30 cellular contexts compared by ENCODE assay signal in the genomic region with DNA sequence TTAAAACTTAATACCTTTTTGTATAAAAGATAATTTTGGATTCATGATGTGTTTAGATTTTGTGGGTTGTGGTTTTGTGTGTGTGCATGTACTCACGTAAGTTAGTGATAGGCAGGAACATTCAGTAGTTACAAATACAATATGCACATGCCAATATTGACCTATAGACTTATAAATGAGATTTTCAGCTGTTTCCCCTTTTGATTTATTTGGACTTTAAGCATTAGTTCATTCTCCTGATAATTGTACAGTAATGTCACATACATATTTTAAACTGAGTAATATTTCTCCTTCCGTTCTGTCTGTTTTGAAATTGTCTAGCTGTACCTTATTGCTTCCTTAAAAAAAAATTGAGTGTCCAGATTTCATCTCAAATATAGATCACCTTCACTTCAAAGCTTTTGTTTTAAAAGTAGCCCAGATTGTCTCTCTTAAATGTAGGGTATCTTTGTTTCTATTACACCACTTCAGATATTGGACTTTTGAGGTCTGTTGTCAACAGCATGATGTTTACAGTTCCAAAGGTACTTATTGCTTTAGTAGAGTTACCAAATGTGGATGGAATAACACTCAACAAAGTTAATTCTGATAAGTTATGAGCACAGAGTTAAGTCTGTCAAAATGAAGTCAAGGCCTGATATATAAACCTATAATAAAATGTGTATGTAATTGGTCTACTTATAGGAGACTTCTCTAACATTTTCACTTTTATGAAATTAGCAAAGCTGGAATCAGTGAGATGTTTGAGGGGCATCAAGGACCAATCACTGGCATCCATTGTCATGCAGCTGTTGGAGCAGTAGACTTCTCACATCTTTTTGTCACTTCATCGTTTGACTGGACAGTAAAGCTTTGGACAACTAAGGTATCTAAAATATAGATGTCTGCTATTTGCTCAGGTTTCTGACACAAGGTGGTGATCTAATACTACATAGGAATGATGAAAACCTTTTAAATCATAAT.
"Had no signal": no experiment of that assay in that cellular context is flagged by ENCODE, and none has a peak within 500 bp of the region (broad histone marks: within the 10 kb centered on the region; RNA-seq: fewer than 3 reads in every experiment).

No MANE protein-coding gene starts in this region.

- H3K4me3 Mint-ChIP-seq: activated CD4-positive, alpha-beta memory T cell treated with anti-CD3 and anti-CD28 coated beads, Interleukin-2, amount 10 ng/mL, durations not matched to agents 7 days and 5 days; activated CD4-positive, alpha-beta T cell treated with anti-CD3 and anti-CD28 coated beads, Interleukin-2, amount 10 ng/mL, durations not matched to agents 24 days and 14 days; activated naive CD8-positive, alpha-beta T cell treated with anti-CD3 and anti-CD28 coated beads for 36 hours; activated T-cell treated with anti-CD3 and anti-CD28 coated beads, Interleukin-2, amount 50 U/mL, for 4 hours; naive thymus-derived CD4-positive, alpha-beta T cell; neural progenitor cell; T-cell had no signal

- ATAC-seq: activated T-cell treated with anti-CD3 and anti-CD28 coated beads, Interleukin-2, amount 50 U/mL, for 4 hours; left cardiac atrium; naive thymus-derived CD4-positive, alpha-beta T cell; right cardiac atrium; stimulated activated naive CD8-positive, alpha-beta T cell treated with anti-CD3 and anti-CD28 coated beads, Interleukin-15, Interleukin-2, amounts not matched to agents 100 U/mL and 50 U/mL, for 24 hours; T-cell had no signal

- H2AFZ ChIP-seq: neural progenitor cell had no signal

- H3K27me3 ChIP-seq: ascending aorta, cardiac muscle cell, colonic mucosa, esophagus squamous epithelium, neural progenitor cell, testis, transverse colon had no signal

- H3K9ac ChIP-seq: neural progenitor cell had no signal

- H3K4me1 Mint-ChIP-seq: activated CD4-positive, alpha-beta memory T cell treated with anti-CD3 and anti-CD28 coated beads, Interleukin-2, amount 10 ng/mL, durations not matched to agents 7 days and 5 days; activated CD4-positive, alpha-beta T cell treated with anti-CD3 and anti-CD28 coated beads, Interleukin-2, amount 10 ng/mL, durations not matched to agents 24 days and 14 days; activated naive CD8-positive, alpha-beta T cell treated with anti-CD3 and anti-CD28 coated beads for 36 hours; T-cell had no signal

- H3K4me2 ChIP-seq: neural progenitor cell had no signal

- H3K4me3 ChIP-seq: ascending aorta, cardiac muscle cell, colonic mucosa, esophagus squamous epithelium, neural progenitor cell, testis, transverse colon had no signal

- H3K9me3 Mint-ChIP-seq: activated CD4-positive, alpha-beta memory T cell treated with anti-CD3 and anti-CD28 coated beads, Interleukin-2, amount 10 ng/mL, durations not matched to agents 7 days and 5 days; activated CD4-positive, alpha-beta T cell treated with anti-CD3 and anti-CD28 coated beads, Interleukin-2, amount 10 ng/mL, durations not matched to agents 24 days and 14 days; activated naive CD8-positive, alpha-beta T cell treated with anti-CD3 and anti-CD28 coated beads for 36 hours; activated T-cell treated with anti-CD3 and anti-CD28 coated beads, Interleukin-2, amount 50 U/mL, for 4 hours; brain; naive thymus-derived CD4-positive, alpha-beta T cell; neural progenitor cell; T-cell had no signal

- H3K27me3 Mint-ChIP-seq: activated CD4-positive, alpha-beta memory T cell treated with anti-CD3 and anti-CD28 coated beads, Interleukin-2, amount 10 ng/mL, durations not matched to agents 7 days and 5 days; activated CD4-positive, alpha-beta T cell treated with anti-CD3 and anti-CD28 coated beads, Interleukin-2, amount 10 ng/mL, durations not matched to agents 24 days and 14 days; activated naive CD8-positive, alpha-beta T cell treated with anti-CD3 and anti-CD28 coated beads for 36 hours; brain; naive thymus-derived CD4-positive, alpha-beta T cell; T-cell had no signal

- H3K9me3 ChIP-seq: ascending aorta, colonic mucosa, esophagus squamous epithelium, testis, transverse colon had no signal

- H3K4me1 ChIP-seq: ascending aorta, colonic mucosa, esophagus squamous epithelium, testis, transverse colon had no signal

- H3K27ac ChIP-seq: ascending aorta, cardiac muscle cell, colonic mucosa, epithelial cell of prostate, esophagus squamous epithelium, neural progenitor cell, testis, transverse colon, WERI-Rb-1 had no signal

- FAIRE-seq: endometrium, keratinocyte, urothelium cell line had no signal

- H3K27ac Mint-ChIP-seq: activated CD4-positive, alpha-beta memory T cell treated with anti-CD3 and anti-CD28 coated beads, Interleukin-2, amount 10 ng/mL, durations not matched to agents 7 days and 5 days; activated CD4-positive, alpha-beta T cell treated with anti-CD3 and anti-CD28 coated beads, Interleukin-2, amount 10 ng/mL, durations not matched to agents 24 days and 14 days; activated naive CD8-positive, alpha-beta T cell treated with anti-CD3 and anti-CD28 coated beads for 36 hours; neural progenitor cell; T-cell had no signal

- DNase-seq: activated CD4-positive, alpha-beta memory T cell treated with anti-CD3 and anti-CD28 coated beads, Interleukin-2, amount 10 ng/mL, durations not matched to agents 7 days and 5 days; activated CD4-positive, alpha-beta T cell treated with anti-CD3 and anti-CD28 coated beads, Interleukin-2, amount 10 ng/mL, durations not matched to agents 24 days and 14 days; activated CD4-positive, CD25-positive, alpha-beta regulatory T cell treated with anti-CD3 and anti-CD28 coated beads, Interleukin-2, amount 50 U/mL, for 72 hours; activated CD8-positive, alpha-beta memory T cell treated with anti-CD3 and anti-CD28 coated beads, Interleukin-2, amount 50 U/mL, for 48 hours; activated naive CD4-positive, alpha-beta T cell treated with Interleukin-2 at 50 U/mL for 16 hours; activated naive CD8-positive, alpha-beta T cell treated with anti-CD3 and anti-CD28 coated beads for 36 hours; activated T-cell treated with anti-CD3 and anti-CD28 coated beads, Interleukin-2, amount 50 U/mL, for 4 hours; cerebellar nuclear complex; colonic mucosa; effector CD8-positive, alpha-beta T cell; esophagus squamous epithelium; left cardiac atrium; midbrain; naive thymus-derived CD4-positive, alpha-beta T cell; posterior cingulate gyrus; right cardiac atrium; stimulated activated CD4-positive, alpha-beta T cell treated with anti-CD3 and anti-CD28 coated beads, Interleukin-2, amount 100 ng/mL, for 48 hours; stimulated activated naive CD8-positive, alpha-beta T cell treated with anti-CD3 and anti-CD28 coated beads, Interleukin-15, Interleukin-2, amounts not matched to agents 100 U/mL and 50 U/mL, for 24 hours; T-cell; testis; transverse colon; WERI-Rb-1 had no signal
